Comparison of ENCODE assay signal across 8 cellular contexts in genomic region chr11:45843158-45843924, GRCh38. TPM values are rescaled to one million over a fixed set of nuclear protein-coding genes. Genes with fewer than 3 reads are reported as not detected.
DNase-seq lines count a peak whose midpoint lies in the region; ATAC-seq and TF ChIP-seq lines count a peak whose summit lies in the region.

No MANE protein-coding gene starts in this region.

- no peaks in the 10 kb centered on the region for H3K36me3 Mint-ChIP-seq in natural killer cell treated with Interleukin-12 subunit alpha and Interleukin-12 subunit beta and Interleukin-15 and Interleukin-18, amount 100 ng/mL, for 72 hours
- H3K36me3 Mint-ChIP-seq in stimulated activated memory B cell treated with anti-CD40 and anti-IgM and Interleukin-4, amounts not matched to agents 10 μg/mL and 1 μg/mL and 100 μg/mL, for 72 hours = no peaks in the 10 kb centered on the region

- TF ChIP-seq CTCF in GM10266 (IDR thresholded peaks at IDR 0.05; ENCODE audit: control insufficient read depth, insufficient read depth, low read depth, missing control alignments) (peak; percentile 84), LNCaP clone FGC (IDR thresholded peaks at IDR 0.05; ENCODE audit: control insufficient read depth, extremely low read depth, insufficient read depth) (peak; percentile 94), RWPE1 (conservative IDR thresholded peaks at IDR 0.05; ENCODE audit: low read depth) (peak; percentile 96)

- H3K9me3 Mint-ChIP-seq in natural killer cell treated with Interleukin-12 subunit alpha and Interleukin-12 subunit beta and Interleukin-15 and Interleukin-18, amount 100 ng/mL, for 72 hours = no peaks in the 10 kb centered on the region
- H3K9me3 Mint-ChIP-seq in stimulated activated memory B cell treated with anti-CD40 and anti-IgM and Interleukin-4, amounts not matched to agents 10 μg/mL and 1 μg/mL and 100 μg/mL, for 72 hours = no peaks in the 10 kb centered on the region

- peaks cover 21 to 30% of the 10 kb centered on the region in 2 donors for H3K4me1 Mint-ChIP-seq in natural killer cell treated with Interleukin-12 subunit alpha and Interleukin-12 subunit beta and Interleukin-15 and Interleukin-18, amount 100 ng/mL, for 72 hours (ENCODE audit: low read depth in 2 of 2)
- H3K4me1 Mint-ChIP-seq in stimulated activated memory B cell treated with anti-CD40 and anti-IgM and Interleukin-4, amounts not matched to agents 10 μg/mL and 1 μg/mL and 100 μg/mL, for 72 hours = peaks cover 36% of the 10 kb centered on the region

- peak overlapping the region; percentile 20 for H3K4me3 Mint-ChIP-seq in natural killer cell treated with Interleukin-12 subunit alpha and Interleukin-12 subunit beta and Interleukin-15 and Interleukin-18, amount 100 ng/mL, for 72 hours
- peak overlapping the region; percentile 52 for H3K4me3 Mint-ChIP-seq in stimulated activated memory B cell treated with anti-CD40 and anti-IgM and Interleukin-4, amounts not matched to agents 10 μg/mL and 1 μg/mL and 100 μg/mL, for 72 hours

- peaks cover 0 to 13% of the 10 kb centered on the region in 2 donors for H3K27me3 Mint-ChIP-seq in natural killer cell treated with Interleukin-12 subunit alpha and Interleukin-12 subunit beta and Interleukin-15 and Interleukin-18, amount 100 ng/mL, for 72 hours
- H3K27me3 Mint-ChIP-seq in stimulated activated memory B cell treated with anti-CD40 and anti-IgM and Interleukin-4, amounts not matched to agents 10 μg/mL and 1 μg/mL and 100 μg/mL, for 72 hours = no peaks in the 10 kb centered on the region

- peak overlapping the region; percentile 38 for H3K4me3 ChIP-seq in LNCaP clone FGC (ENCODE audit: low read depth, low read length)

- H3K27ac ChIP-seq in RWPE1 = no peak overlapping the region

- peak; percentile 77 for DNase-seq in GM10266 (ENCODE audit: extremely low spot score)
- DNase-seq in LNCaP clone FGC (ENCODE audit: low read depth) = peak; percentile 90
- DNase-seq in RWPE1 (ENCODE audit: low spot score) = peak; percentile 87
- peak; percentile 73 to 79 for DNase-seq in activated T-helper 1 cell treated with anti-CD3 and anti-CD28 coated beads, Interleukin-2, amount 50 U/mL, for 16 hours (ENCODE audit: low read depth in 1 of 2, low spot score in 1 of 2)
- DNase-seq in fibroblast of gingiva (ENCODE audit: low read depth) = peak; percentile 86
- peak; percentile 86 for DNase-seq in natural killer cell treated with Interleukin-12 subunit alpha and Interleukin-12 subunit beta and Interleukin-15 and Interleukin-18, amount 100 ng/mL, for 72 hours (ENCODE audit: low spot score)

- H3K27ac Mint-ChIP-seq in natural killer cell treated with Interleukin-12 subunit alpha and Interleukin-12 subunit beta and Interleukin-15 and Interleukin-18, amount 100 ng/mL, for 72 hours = peak overlapping the region in 1 of 2 donors; percentile 76
- H3K27ac Mint-ChIP-seq in stimulated activated memory B cell treated with anti-CD40 and anti-IgM and Interleukin-4, amounts not matched to agents 10 μg/mL and 1 μg/mL and 100 μg/mL, for 72 hours = peak overlapping the region; percentile 67

- POLR2A ChIA-PET in RWPE1 (lab: Yijun Ruan, JAX; ENCODE audit: low non-redundant PET) = no interaction called here

- CTCF ChIA-PET in RWPE1 (lab: Yijun Ruan, JAX) = interaction anchor here (0.7 to 1.5 kb wide), 3 partner anchors 43 to 163 kb away, joined by 3 to 4 read pairs (median 3); no protein-coding TSS in a partner anchor

- ATAC-seq in natural killer cell treated with Interleukin-12 subunit alpha and Interleukin-12 subunit beta and Interleukin-15 and Interleukin-18, amount 100 ng/mL, for 72 hours = peak; percentile 21 to 28
- peak; percentile 24 for ATAC-seq in stimulated activated memory B cell treated with anti-CD40 and anti-IgM and Interleukin-4, amounts not matched to agents 10 μg/mL and 1 μg/mL and 100 μg/mL, for 72 hours
- no peak for ATAC-seq in GM21786 (IDR thresholded peaks at IDR 0.05; ENCODE audit: unreplicated experiment)

RNA-seq across cellular contexts. Expression of gene CRY2, which starts 3.9 kb away (rescaled TPM):
- 10 to 100 TPM; 22.8 to 28.5 TPM for total RNA-seq in natural killer cell treated with Interleukin-12 subunit alpha and Interleukin-12 subunit beta and Interleukin-15 and Interleukin-18, amount 100 ng/mL, for 72 hours

RNA-seq across cellular contexts. Expression of gene SLC35C1, which starts 38.4 kb away (rescaled TPM):
- total RNA-seq in natural killer cell treated with Interleukin-12 subunit alpha and Interleukin-12 subunit beta and Interleukin-15 and Interleukin-18, amount 100 ng/mL, for 72 hours = 10 to 100 TPM; 15.9 to 18.7 TPM

RNA-seq across cellular contexts. Expression of gene MAPK8IP1, which starts 42.1 kb away (rescaled TPM):
- 1 to 10 TPM; 2.0 to 3.4 TPM for total RNA-seq in natural killer cell treated with Interleukin-12 subunit alpha and Interleukin-12 subunit beta and Interleukin-15 and Interleukin-18, amount 100 ng/mL, for 72 hours
